In genomic region chr2:95991351-95992094, GRCh38 we compare ENCODE assay signal across 8 cellular contexts. TPM values are rescaled to one million over a fixed set of nuclear protein-coding genes. Genes with fewer than 3 reads are reported as not detected.
A peak's percentile ranks its signal among the peaks of the same experiment; 100 is the strongest.
DNase-seq lines count a peak whose midpoint lies in the region; ATAC-seq and TF ChIP-seq lines count a peak whose summit lies in the region.
"Not testable (repeated sequence)": the region's sequence is repeated elsewhere in the genome, so short reads cannot be mapped to it uniquely, and the experiment has no call there.

ANKRD36C (minus strand) TSS chr2:95991824; CDS start chr2:95991708, 116 bp downstream.

- POLR2A ChIA-PET in activated naive CD8-positive, alpha-beta T cell treated with anti-CD3 and anti-CD28 coated beads, Interleukin-2, amount 10 ng/mL, durations not matched to agents 7 days and 5 days (lab: Charles Lee): interaction anchor here (0.6 to 1.5 kb wide), 4 partner anchors 126 to 276 kb away, joined by 3 to 4 read pairs (median 3); partner anchors contain the start of gene STARD7

- peak; percentile 55; the same call in 1 of the 2 replicates for TF ChIP-seq POLR2A in Raji (IDR thresholded peaks at IDR 0.05; ENCODE audit: insufficient read depth, low read depth, low read length)

- peaks cover 29% of the 10 kb centered on the region for H3K27me3 Mint-ChIP-seq in Calu3 (ENCODE audit: unreplicated experiment)
- H3K27me3 Mint-ChIP-seq in activated naive CD8-positive, alpha-beta T cell treated with anti-CD3 and anti-CD28 coated beads, Interleukin-2, amount 10 ng/mL, durations not matched to agents 7 days and 5 days: peaks cover 22% of the 10 kb centered on the region

- intact Hi-C loops in Calu3 (cut with micrococcal nuclease; ENCODE audit: unreplicated experiment): loop anchor here (1.0 to 10.0 kb wide), 3 partner anchors 183 to 516 kb away; partner anchors contain the start of genes CIAO1, NEURL3 and TMEM127

- not testable (repeated sequence) for BruUV-seq in Calu3 (replicated peaks; lab: Mats Ljungman, UMichigan)

- CTCF ChIA-PET in Calu3 (lab: Charles Lee): interaction anchor here (0.6 to 1.3 kb wide), 2 partner anchors 17 to 126 kb away, joined by 6 to 11 read pairs; no protein-coding TSS in a partner anchor

- DNase-seq in Calu3 (peak; percentile 8), fibroblast of the aortic adventitia (ENCODE audit: low read depth) (peak; percentile 26), mucosa of gallbladder (ENCODE audit: low spot score) (peak; percentile 31)
- DNase-seq in activated naive CD8-positive, alpha-beta T cell treated with anti-CD3 and anti-CD28 coated beads, Interleukin-2, amount 10 ng/mL, durations not matched to agents 7 days and 5 days: peak; percentile 63
- peak; percentile 29 to 74 for DNase-seq in stimulated activated effector memory CD8-positive, alpha-beta T cell treated with anti-CD3 and anti-CD28 coated beads, Interleukin-12 subunit alpha, Interleukin-12 subunit beta, amount 100 ng/mL, for 72 hours (ENCODE audit: low spot score in 2 of 2)

- ATAC-seq in GM21360 (IDR thresholded peaks at IDR 0.05; ENCODE audit: unreplicated experiment) (peak; percentile 89), HG03196 (IDR thresholded peaks at IDR 0.05; ENCODE audit: unreplicated experiment) (peak; percentile 89)
- peak; percentile 93 for ATAC-seq in activated naive CD8-positive, alpha-beta T cell treated with anti-CD3 and anti-CD28 coated beads, Interleukin-2, amount 10 ng/mL, durations not matched to agents 7 days and 5 days (ENCODE audit: low read depth)
- peak; percentile 97 for ATAC-seq in stimulated activated effector memory CD8-positive, alpha-beta T cell treated with anti-CD3 and anti-CD28 coated beads, Interleukin-12 subunit alpha, Interleukin-12 subunit beta, amount 100 ng/mL, for 72 hours

- H3K27ac Mint-ChIP-seq in Calu3 (ENCODE audit: unreplicated experiment): peak within 1 kb of the TSS; percentile 83
- H3K27ac Mint-ChIP-seq in activated naive CD8-positive, alpha-beta T cell treated with anti-CD3 and anti-CD28 coated beads, Interleukin-2, amount 10 ng/mL, durations not matched to agents 7 days and 5 days: peak within 1 kb of the TSS; percentile 97
- H3K27ac Mint-ChIP-seq in stimulated activated effector memory CD8-positive, alpha-beta T cell treated with anti-CD3 and anti-CD28 coated beads, Interleukin-12 subunit alpha, Interleukin-12 subunit beta, amount 100 ng/mL, for 72 hours: peak within 1 kb of the TSS; percentile 98

- not testable (repeated sequence) for TF ChIP-seq CTCF in Calu3 (IDR thresholded peaks at IDR 0.05; ENCODE audit: unreplicated experiment); fibroblast of the aortic adventitia (IDR thresholded peaks at IDR 0.05; ENCODE audit: insufficient read depth, low read length)

- H3K4me3 Mint-ChIP-seq in Calu3 (ENCODE audit: low read depth, unreplicated experiment): peak within 1 kb of the TSS; percentile 90
- H3K4me3 Mint-ChIP-seq in activated naive CD8-positive, alpha-beta T cell treated with anti-CD3 and anti-CD28 coated beads, Interleukin-2, amount 10 ng/mL, durations not matched to agents 7 days and 5 days: peak within 1 kb of the TSS; percentile 97
- H3K4me3 Mint-ChIP-seq in stimulated activated effector memory CD8-positive, alpha-beta T cell treated with anti-CD3 and anti-CD28 coated beads, Interleukin-12 subunit alpha, Interleukin-12 subunit beta, amount 100 ng/mL, for 72 hours: peak within 1 kb of the TSS; percentile 96

- peaks cover 26% of the 10 kb centered on the region for H3K36me3 Mint-ChIP-seq in Calu3 (ENCODE audit: insufficient read depth, unreplicated experiment)
- not testable (repeated sequence) for H3K36me3 Mint-ChIP-seq in activated naive CD8-positive, alpha-beta T cell treated with anti-CD3 and anti-CD28 coated beads, Interleukin-2, amount 10 ng/mL, durations not matched to agents 7 days and 5 days; stimulated activated effector memory CD8-positive, alpha-beta T cell treated with anti-CD3 and anti-CD28 coated beads, Interleukin-12 subunit alpha, Interleukin-12 subunit beta, amount 100 ng/mL, for 72 hours

- not testable (repeated sequence) for H3K4me1 Mint-ChIP-seq in Calu3 (ENCODE audit: low read depth, unreplicated experiment); activated naive CD8-positive, alpha-beta T cell treated with anti-CD3 and anti-CD28 coated beads, Interleukin-2, amount 10 ng/mL, durations not matched to agents 7 days and 5 days; stimulated activated effector memory CD8-positive, alpha-beta T cell treated with anti-CD3 and anti-CD28 coated beads, Interleukin-12 subunit alpha, Interleukin-12 subunit beta, amount 100 ng/mL, for 72 hours

- H3K9me3 Mint-ChIP-seq in Calu3 (ENCODE audit: low read depth, unreplicated experiment); activated naive CD8-positive, alpha-beta T cell treated with anti-CD3 and anti-CD28 coated beads, Interleukin-2, amount 10 ng/mL, durations not matched to agents 7 days and 5 days; stimulated activated effector memory CD8-positive, alpha-beta T cell treated with anti-CD3 and anti-CD28 coated beads, Interleukin-12 subunit alpha, Interleukin-12 subunit beta, amount 100 ng/mL, for 72 hours: not testable (repeated sequence)

- H3K4me3 ChIP-seq in fibroblast of the aortic adventitia (ENCODE audit: low read depth, low read length): peak within 1 kb of the TSS; percentile 85

RNA-seq across cellular contexts. Expression of gene ANKRD36C, which starts in this region (rescaled TPM):
- total RNA-seq in Calu3 (2022) (29.0 and 41.9 TPM in 2 replicates), fibroblast of the aortic adventitia (ENCODE audit: low replicate concordance) (69.1 and 94.5 TPM in 2 replicates), mucosa of gallbladder (18.5 TPM)
- total RNA-seq in activated naive CD8-positive, alpha-beta T cell treated with anti-CD3 and anti-CD28 coated beads, Interleukin-2, amount 10 ng/mL, durations not matched to agents 7 days and 5 days: 10 to 100 TPM; 87.0 to 89.7 TPM

Comparison
In these comparisons a context has a peak if more than half of its experiments do, and no peak if none do; other contexts are left out.
1. Peak in every context shown above with its lines: DNase-seq, ATAC-seq and H3K4me3 ChIP-seq.
2. DNase-seq: peak in every context shown above with its lines; median percentile 63 in activated naive CD8-positive, alpha-beta T cell treated with anti-CD3 and anti-CD28 coated beads, Interleukin-2, amount 10 ng/mL, durations not matched to agents 7 days and 5 days; 52 in stimulated activated effector memory CD8-positive, alpha-beta T cell treated with anti-CD3 and anti-CD28 coated beads, Interleukin-12 subunit alpha, Interleukin-12 subunit beta, amount 100 ng/mL, for 72 hours; 31 in mucosa of gallbladder; 26 in fibroblast of the aortic adventitia; 8 in Calu3.